26 cellular contexts compared by ENCODE assay signal in genomic region chr11:12569499-12570040, GRCh38.
DNase-seq lines count a peak whose midpoint lies in the region; TF ChIP-seq lines count a peak whose summit lies in the region.
"Had no signal": no experiment of that assay in that cellular context is flagged by ENCODE, and none has a peak within 500 bp of the region (broad histone marks: within the 10 kb centered on the region; RNA-seq: fewer than 3 reads in every experiment).

No MANE protein-coding gene starts in this region.

- intact Hi-C loops in breast epithelium (cut with DNase I; ENCODE audit: low total_unique reads) = no loop called here

- H3K79me2 ChIP-seq in GM23248 (ENCODE audit: insufficient read depth) (no peaks in the 10 kb centered on the region), smooth muscle cell (ENCODE audit: low read depth) (no peaks in the 10 kb centered on the region)

- peaks cover 12% of the 10 kb centered on the region for H3K4me1 ChIP-seq in GM23248 (ENCODE audit: insufficient read depth)
- H3K4me1 ChIP-seq in adipocyte (ENCODE audit: control insufficient read depth, insufficient read depth, low read length) = peaks cover 9% of the 10 kb centered on the region
- no peaks in the 10 kb centered on the region for H3K4me1 ChIP-seq in smooth muscle cell (ENCODE audit: low read depth)
- no peaks in the 10 kb centered on the region for H3K4me1 ChIP-seq in breast epithelium
- H3K4me1 ChIP-seq: adrenal gland had no signal

- H3K4me3 ChIP-seq in GM23248 (no peak overlapping the region), adipocyte (ENCODE audit: low read length) (no peak overlapping the region), fibroblast of the aortic adventitia (ENCODE audit: low read depth, low read length) (no peak overlapping the region), smooth muscle cell (no peak overlapping the region), breast epithelium (no peak overlapping the region)
- H3K4me3 ChIP-seq: adrenal gland, coronary artery, thoracic aorta had no signal

- WGBS in GM23248 (ENCODE audit: low coverage in 1 of 2, low lambda C conversion rate in 2 of 2, missing lambda C conversion rate in 2 of 2), 2 experiments = 60 to 63% methylated on average over 1 of the region's 1 CpG
- WGBS in smooth muscle cell (ENCODE audit: low lambda C conversion rate) = 50% methylated on average over 1 of the region's 1 CpG

- H4K20me1 ChIP-seq in GM23248 (ENCODE audit: insufficient read depth) (no peaks in the 10 kb centered on the region), smooth muscle cell (ENCODE audit: low read depth) (no peaks in the 10 kb centered on the region)

- no peak for TF ChIP-seq CTCF in fibroblast of the aortic adventitia (IDR thresholded peaks at IDR 0.05; ENCODE audit: insufficient read depth, low read length)
- TF ChIP-seq CTCF in smooth muscle cell (IDR thresholded peaks at IDR 0.05; ENCODE audit: borderline replicate concordance, insufficient read depth, poor library complexity, severe bottlenecking) = no peak
- TF ChIP-seq CTCF in breast epithelium (IDR thresholded peaks at IDR 0.05) = no peak

- in situ Hi-C loops in GM23248 (cut with MboI) = no loop called here

- H2AFZ ChIP-seq in GM23248 = no peak overlapping the region
- no peak overlapping the region for H2AFZ ChIP-seq in smooth muscle cell (ENCODE audit: low read depth)

- H3K9ac ChIP-seq in GM23248 (no peak overlapping the region), adipocyte (ENCODE audit: low read length) (peak overlapping the region; percentile 20), smooth muscle cell (ENCODE audit: low read depth) (no peak overlapping the region)

- DNase-seq in GM23248 (peak; percentile 51), adipocyte (ENCODE audit: low read depth) (peak; percentile 42), fibroblast of the aortic adventitia (ENCODE audit: low read depth) (peak; percentile 93), smooth muscle cell (lab: John Stamatoyannopoulos, UW; ENCODE audit: unreplicated experiment) (no peak), breast epithelium (ENCODE audit: low spot score in 2 of 2) (no peak), NCI-H345 treated with DMSO at 0.1 percent for 48 hours (lab: John Stamatoyannopoulos, UW; ENCODE audit: unreplicated experiment) (no peak), anterior cingulate cortex (lab: John Stamatoyannopoulos, UW) (no peak), DMS53 treated with DMSO at 0.1 percent for 48 hours (lab: John Stamatoyannopoulos, UW; ENCODE audit: unreplicated experiment) (no peak)
- DNase-seq: activated CD4-positive, alpha-beta T cell treated with anti-CD3 and anti-CD28 coated beads, Interleukin-2, amount 10 ng/mL, durations not matched to agents 7 days and 5 days; activated naive CD4-positive, alpha-beta T cell; activated T-cell treated with anti-CD3 and anti-CD28 coated beads, Interleukin-2, amount 50 U/mL, for 72 hours; adrenal gland; CD4-positive, CD25-positive, alpha-beta regulatory T cell; effector memory CD8-positive, alpha-beta T cell; hypothalamus; Karpas-422; left ventricle myocardium superior; midbrain; natural killer cell; NCI-H146; NCI-H2171 treated with DMSO at 0.1 percent for 48 hours; NCI-H524 treated with DMSO at 0.1 percent for 48 hours; occipital lobe; SHP77 treated with DMSO at 0.1 percent for 48 hours had no signal

- no peaks in the 10 kb centered on the region for H3K9me2 ChIP-seq in GM23248 (ENCODE audit: insufficient read depth)

- H3K4me2 ChIP-seq in GM23248 (ENCODE audit: unreplicated experiment) = peak overlapping the region; percentile 12
- H3K4me2 ChIP-seq in smooth muscle cell = peak overlapping the region; percentile 28

- H3K27ac ChIP-seq in GM23248 = peak overlapping the region; percentile 29
- H3K27ac ChIP-seq in smooth muscle cell (ENCODE audit: low read depth) = peak overlapping the region; percentile 66
- H3K27ac ChIP-seq in breast epithelium = no peak overlapping the region
- H3K27ac ChIP-seq: adrenal gland, coronary artery, thoracic aorta had no signal

- no peaks in the 10 kb centered on the region for H3K27me3 ChIP-seq in GM23248 (replicated peaks; ENCODE audit: insufficient read depth)
- H3K27me3 ChIP-seq in adipocyte (replicated peaks; ENCODE audit: control insufficient read depth, insufficient read depth, low read length) = no peaks in the 10 kb centered on the region
- H3K27me3 ChIP-seq in smooth muscle cell (ENCODE audit: low read depth) = no peaks in the 10 kb centered on the region
- no peaks in the 10 kb centered on the region for H3K27me3 ChIP-seq in breast epithelium
- H3K27me3 ChIP-seq: adrenal gland had no signal

- H3K9me3 ChIP-seq in GM23248 (ENCODE audit: low read depth) = no peaks in the 10 kb centered on the region
- H3K9me3 ChIP-seq in adipocyte (ENCODE audit: control insufficient read depth, low read length) = peaks cover 5% of the 10 kb centered on the region
- H3K9me3 ChIP-seq in smooth muscle cell (replicated peaks; ENCODE audit: low read depth) = peaks cover 6% of the 10 kb centered on the region
- no peaks in the 10 kb centered on the region for H3K9me3 ChIP-seq in breast epithelium
- H3K9me3 ChIP-seq: adrenal gland, thoracic aorta had no signal

- H3K36me3 ChIP-seq in GM23248 (ENCODE audit: low read depth) = no peaks in the 10 kb centered on the region
- H3K36me3 ChIP-seq in adipocyte (ENCODE audit: control insufficient read depth, insufficient read depth, low read length, severe bottlenecking) = no peaks in the 10 kb centered on the region
- no peaks in the 10 kb centered on the region for H3K36me3 ChIP-seq in smooth muscle cell (ENCODE audit: low read depth)
- no peaks in the 10 kb centered on the region for H3K36me3 ChIP-seq in breast epithelium
- H3K36me3 ChIP-seq: adrenal gland, thoracic aorta had no signal

- TF ChIP-seq POLR2A in breast epithelium (IDR thresholded peaks at IDR 0.05) = no peak

- H3F3A ChIP-seq in GM23248 (ENCODE audit: insufficient read depth) (peaks cover 7% of the 10 kb centered on the region; the same call in 1 of the 2 replicates), smooth muscle cell (ENCODE audit: low read depth) (peaks cover 16% of the 10 kb centered on the region)

Comparison
In these comparisons a context has a peak if more than half of its experiments do, and no peak if none do; other contexts are left out.
1. DNase-seq: peak in GM23248 (single experiment), adipocyte (single experiment) and fibroblast of the aortic adventitia (single experiment); none in smooth muscle cell (single experiment), breast epithelium (0 of 2), NCI-H345 treated with DMSO at 0.1 percent for 48 hours (single experiment), anterior cingulate cortex (0 of 58) and DMS53 treated with DMSO at 0.1 percent for 48 hours (single experiment).
2. H3K27ac ChIP-seq: peak in GM23248 (single experiment) and smooth muscle cell (single experiment); none in breast epithelium (0 of 2).